ENCODE assay signal across 18 cellular contexts in the genomic region with DNA sequence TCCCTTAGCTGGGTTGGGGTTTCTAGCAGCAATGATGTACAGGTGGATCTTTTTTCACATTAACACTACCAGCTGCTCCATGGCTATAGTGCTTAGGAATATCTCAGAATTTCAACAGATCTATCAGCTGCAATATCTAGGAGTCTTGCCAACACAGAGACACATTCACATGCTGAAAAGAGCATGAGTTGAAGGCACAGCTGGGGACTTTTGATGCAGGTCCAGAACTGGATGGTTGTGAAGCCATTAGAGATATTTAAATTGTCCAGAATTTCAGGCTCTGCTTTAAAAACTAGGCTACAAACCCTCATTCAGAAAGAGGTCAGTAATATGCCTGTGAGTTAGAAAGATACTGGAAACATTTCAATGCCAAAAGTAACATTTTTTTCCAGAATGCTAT.
DNase-seq lines count a peak whose midpoint lies in the region; ATAC-seq, FAIRE-seq and TF ChIP-seq lines count a peak whose summit lies in the region.
"Had no signal": no experiment of that assay in that cellular context is flagged by ENCODE, and none has a peak within 500 bp of the region (broad histone marks: within the 10 kb centered on the region; RNA-seq: fewer than 3 reads in every experiment).

No MANE protein-coding gene starts in this region.

- CTCF ChIA-PET in CD4-positive, alpha-beta memory T cell (lab: Charles Lee; ENCODE audit: partially characterized antibody) = interaction anchor here (0.5 to 0.6 kb wide), 2 partner anchors 171 to 817 kb away, joined by 3 to 5 read pairs; no protein-coding TSS in a partner anchor
- CTCF ChIA-PET in activated CD8-positive, alpha-beta T cell treated with anti-CD3 and anti-CD28 coated beads, Interleukin-2, amount 10 ng/mL, durations not matched to agents 7 days and 5 days (lab: Charles Lee) = interaction anchor here (0.5 kb wide), 1 partner anchor 215 kb away, joined by 3 read pairs; no protein-coding TSS in a partner anchor

- H3K4me2 ChIP-seq in astrocyte (ENCODE audit: low read length) = peak overlapping the region; percentile 65
- H3K4me2 ChIP-seq: BLaER1 had no signal

- no peaks in the 10 kb centered on the region for H3K79me2 ChIP-seq in astrocyte (ENCODE audit: insufficient read depth, low read length)

- H3K4me3 ChIP-seq in astrocyte (ENCODE audit: insufficient read depth, low read depth, low read length) = no peak overlapping the region
- H3K4me3 ChIP-seq in CD4-positive, alpha-beta memory T cell (ENCODE audit: low read length in 2 of 2) = no peak overlapping the region
- H3K4me3 ChIP-seq: BLaER1, heart left ventricle, spleen had no signal

- H3K36me3 Mint-ChIP-seq in astrocyte (ENCODE audit: low read depth, unreplicated experiment) = peaks cover 5% of the 10 kb centered on the region
- H3K36me3 Mint-ChIP-seq in CD4-positive, alpha-beta memory T cell = peaks cover 75 to 85% of the 10 kb centered on the region in 2 donors
- peaks cover 86% of the 10 kb centered on the region for H3K36me3 Mint-ChIP-seq in activated CD8-positive, alpha-beta T cell treated with anti-CD3 and anti-CD28 coated beads, Interleukin-2, amount 10 ng/mL, durations not matched to agents 7 days and 5 days (ENCODE audit: low read depth)

- peaks cover 19% of the 10 kb centered on the region for H3K36me3 ChIP-seq in astrocyte (ENCODE audit: insufficient read depth, low read length)
- H3K36me3 ChIP-seq in CD4-positive, alpha-beta memory T cell (ENCODE audit: insufficient read depth, low read length) = peaks cover 85% of the 10 kb centered on the region
- H3K36me3 ChIP-seq: WERI-Rb-1 had no signal

- H3K9me3 ChIP-seq in astrocyte (ENCODE audit: insufficient read depth, low read depth, low read length) = no peaks in the 10 kb centered on the region
- H3K9me3 ChIP-seq in CD4-positive, alpha-beta memory T cell (ENCODE audit: control insufficient read depth in 1 of 2, low read length in 2 of 2) = no peaks in the 10 kb centered on the region
- H3K9me3 ChIP-seq: BLaER1, heart left ventricle had no signal

- peaks cover 1% of the 10 kb centered on the region for H3K27me3 Mint-ChIP-seq in astrocyte (ENCODE audit: low read depth, unreplicated experiment)
- no peaks in the 10 kb centered on the region for H3K27me3 Mint-ChIP-seq in CD4-positive, alpha-beta memory T cell
- H3K27me3 Mint-ChIP-seq in activated CD8-positive, alpha-beta T cell treated with anti-CD3 and anti-CD28 coated beads, Interleukin-2, amount 10 ng/mL, durations not matched to agents 7 days and 5 days (ENCODE audit: low read depth) = no peaks in the 10 kb centered on the region
- H3K27me3 Mint-ChIP-seq: stimulated activated naive CD8-positive, alpha-beta T cell treated with anti-CD3 and anti-CD28 coated beads, Interleukin-15, amount 100 ng/mL, for 72 hours had no signal

- no peak for TF ChIP-seq CTCF in astrocyte (IDR thresholded peaks at IDR 0.05; ENCODE audit: insufficient read depth, low read depth, low read length)

- no peak for FAIRE-seq in astrocyte (lab: Jason Lieb, UNC)
- FAIRE-seq: HTR-8/SVneo had no signal

- peaks cover 29% of the 10 kb centered on the region for H3K4me1 Mint-ChIP-seq in astrocyte (ENCODE audit: low read depth, unreplicated experiment)
- H3K4me1 Mint-ChIP-seq in CD4-positive, alpha-beta memory T cell = peaks cover 0 to 2% (median under 1%) of the 10 kb centered on the region in 4 donors
- peaks cover 3% of the 10 kb centered on the region for H3K4me1 Mint-ChIP-seq in activated CD8-positive, alpha-beta T cell treated with anti-CD3 and anti-CD28 coated beads, Interleukin-2, amount 10 ng/mL, durations not matched to agents 7 days and 5 days (ENCODE audit: low read depth)
- H3K4me1 Mint-ChIP-seq: stimulated activated naive CD8-positive, alpha-beta T cell treated with anti-CD3 and anti-CD28 coated beads, Interleukin-15, amount 100 ng/mL, for 72 hours had no signal

- peaks cover 6% of the 10 kb centered on the region for H3K9me3 Mint-ChIP-seq in astrocyte (ENCODE audit: unreplicated experiment)
- peaks cover 0 to 6% (median 0%) of the 10 kb centered on the region in 8 donors for H3K9me3 Mint-ChIP-seq in CD4-positive, alpha-beta memory T cell
- no peaks in the 10 kb centered on the region for H3K9me3 Mint-ChIP-seq in activated CD8-positive, alpha-beta T cell treated with anti-CD3 and anti-CD28 coated beads, Interleukin-2, amount 10 ng/mL, durations not matched to agents 7 days and 5 days (ENCODE audit: insufficient read depth)

- DNase-seq in AG08395 (ENCODE audit: low spot score) (peak; percentile 26), HCEC 1CT (peak; percentile 76), astrocyte (ENCODE audit: low read depth) (peak; percentile 45), iris pigment epithelial cell (ENCODE audit: low read depth) (peak; percentile 59), erythroblast (lab: John Stamatoyannopoulos, UW) (no peak)
- DNase-seq in CD4-positive, alpha-beta memory T cell = no peak
- DNase-seq in activated CD8-positive, alpha-beta T cell treated with anti-CD3 and anti-CD28 coated beads, Interleukin-2, amount 10 ng/mL, durations not matched to agents 7 days and 5 days = no peak
- DNase-seq: activated naive CD4-positive, alpha-beta T cell treated with Interleukin-2 at 50 U/mL for 16 hours; kidney; midbrain; nucleus accumbens; spleen; stimulated activated naive CD8-positive, alpha-beta T cell treated with anti-CD3 and anti-CD28 coated beads, Interleukin-15, amount 100 ng/mL, for 72 hours; WERI-Rb-1 had no signal

- TF ChIP-seq POLR2A in erythroblast (IDR thresholded peaks at IDR 0.05; ENCODE audit: low read length) = no peak

- ATAC-seq in activated CD8-positive, alpha-beta T cell treated with anti-CD3 and anti-CD28 coated beads, Interleukin-2, amount 10 ng/mL, durations not matched to agents 7 days and 5 days = no peak
- ATAC-seq in HG03520 (IDR thresholded peaks at IDR 0.05; ENCODE audit: unreplicated experiment) = no peak
- ATAC-seq: stimulated activated naive CD8-positive, alpha-beta T cell treated with anti-CD3 and anti-CD28 coated beads, Interleukin-15, amount 100 ng/mL, for 72 hours had no signal

- no peak overlapping the region for H3K27ac Mint-ChIP-seq in astrocyte (ENCODE audit: unreplicated experiment)
- peak overlapping the region in 1 of 7 donors; percentile 44 for H3K27ac Mint-ChIP-seq in CD4-positive, alpha-beta memory T cell
- no peak overlapping the region for H3K27ac Mint-ChIP-seq in activated CD8-positive, alpha-beta T cell treated with anti-CD3 and anti-CD28 coated beads, Interleukin-2, amount 10 ng/mL, durations not matched to agents 7 days and 5 days

- peak overlapping the region; percentile 18 for H3K27ac ChIP-seq in astrocyte (ENCODE audit: low read depth, low read length)
- H3K27ac ChIP-seq in CD4-positive, alpha-beta memory T cell (ENCODE audit: low read depth, low read length) = no peak overlapping the region
- H3K27ac ChIP-seq: BLaER1, spleen, WERI-Rb-1 had no signal

- H4K20me1 ChIP-seq in astrocyte (ENCODE audit: insufficient read depth, low read length) = no peaks in the 10 kb centered on the region
- H4K20me1 ChIP-seq: BLaER1 had no signal

- H3K27me3 ChIP-seq in astrocyte (ENCODE audit: insufficient read depth, low read length) = no peaks in the 10 kb centered on the region
- no peaks in the 10 kb centered on the region for H3K27me3 ChIP-seq in CD4-positive, alpha-beta memory T cell (ENCODE audit: insufficient read depth, low read length)
- H3K27me3 ChIP-seq: BLaER1, heart left ventricle, spleen had no signal

- intact Hi-C loops in CD4-positive, alpha-beta memory T cell (cut with micrococcal nuclease) = no loop called here

- H2AFZ ChIP-seq in astrocyte (ENCODE audit: low read depth, low read length) = no peak overlapping the region

- H3K9ac ChIP-seq in astrocyte (ENCODE audit: low read length) = no peak overlapping the region
- H3K9ac ChIP-seq: BLaER1 had no signal

- peaks cover 14% of the 10 kb centered on the region for H3K4me1 ChIP-seq in astrocyte (ENCODE audit: insufficient read depth, low read length)
- no peaks in the 10 kb centered on the region for H3K4me1 ChIP-seq in CD4-positive, alpha-beta memory T cell (ENCODE audit: insufficient read depth, low read length)
- H3K4me1 ChIP-seq: BLaER1, heart left ventricle had no signal

- no peak overlapping the region for H3K4me3 Mint-ChIP-seq in astrocyte (ENCODE audit: unreplicated experiment)
- no peak overlapping the region for H3K4me3 Mint-ChIP-seq in CD4-positive, alpha-beta memory T cell
- no peak overlapping the region for H3K4me3 Mint-ChIP-seq in activated CD8-positive, alpha-beta T cell treated with anti-CD3 and anti-CD28 coated beads, Interleukin-2, amount 10 ng/mL, durations not matched to agents 7 days and 5 days
- H3K4me3 Mint-ChIP-seq: stimulated activated naive CD8-positive, alpha-beta T cell treated with anti-CD3 and anti-CD28 coated beads, Interleukin-15, amount 100 ng/mL, for 72 hours had no signal

- POLR2A ChIA-PET in CD4-positive, alpha-beta memory T cell (lab: Charles Lee; ENCODE audit: partially characterized antibody) = no interaction called here
- POLR2A ChIA-PET in activated CD8-positive, alpha-beta T cell treated with anti-CD3 and anti-CD28 coated beads, Interleukin-2, amount 10 ng/mL, durations not matched to agents 7 days and 5 days (lab: Charles Lee) = no interaction called here

Comparison
In these comparisons a context has a peak if more than half of its experiments do, and no peak if none do; other contexts are left out.
1. DNase-seq: peak in AG08395 (single experiment), HCEC 1CT (single experiment), astrocyte (single experiment) and iris pigment epithelial cell (single experiment); none in CD4-positive, alpha-beta memory T cell (0 of 5), erythroblast (0 of 2) and activated CD8-positive, alpha-beta T cell treated with anti-CD3 and anti-CD28 coated beads, Interleukin-2, amount 10 ng/mL, durations not matched to agents 7 days and 5 days (single experiment).